1 cellular context compared by ENCODE assay signal in the genomic region with DNA sequence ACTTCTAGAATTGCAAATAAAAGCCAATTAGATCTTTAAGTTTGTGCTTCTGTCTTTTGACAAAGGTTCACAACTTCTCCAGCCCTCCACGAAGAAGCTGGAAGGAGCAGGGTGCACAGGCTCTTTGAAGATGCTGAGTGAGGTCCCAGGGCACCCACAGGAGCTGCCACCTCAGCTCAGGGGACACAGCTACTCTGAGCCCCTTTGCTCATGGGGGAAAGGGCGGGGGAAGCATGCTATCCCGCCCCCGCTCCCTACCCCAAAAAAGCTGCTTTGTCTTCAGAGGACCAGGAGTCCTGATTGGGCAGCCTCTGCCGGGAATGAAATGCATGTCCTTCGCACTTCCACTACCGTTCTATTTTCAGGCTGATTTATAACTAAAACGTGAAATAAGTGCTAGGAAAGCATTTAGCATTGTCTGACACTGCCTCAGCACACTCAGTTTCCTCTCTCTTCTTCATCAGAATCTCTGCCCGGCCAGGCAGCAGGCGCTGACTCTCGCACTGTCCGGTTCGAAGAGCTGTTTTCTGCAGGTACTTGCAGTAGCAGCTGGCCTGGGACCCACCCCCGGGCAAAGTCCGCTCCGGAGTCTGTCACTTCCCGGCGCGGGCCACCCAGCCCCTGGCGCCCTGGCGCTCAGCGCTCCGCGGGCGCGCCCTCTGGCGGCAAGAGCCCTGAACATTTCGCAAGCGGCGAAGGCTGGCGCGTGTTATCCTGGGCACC.
TF ChIP-seq lines count a peak whose summit lies in the region.

No MANE protein-coding gene starts in this region.

TF ChIP-seq in HEK293, 187 proteins besides CTCF, POLR2A, EP300 and RAD21 (continued from another document and continues in another):
- TF ChIP-seq ZBTB8A (tag by site-specific recombination; IDR thresholded peaks at IDR 0.05) (peak; percentile 45; the same call in 1 of the 2 replicates), ZNF660 (tag by site-specific recombination; IDR thresholded peaks at IDR 0.05) (peak; percentile 91), ZNF510 (tag by site-specific recombination; IDR thresholded peaks at IDR 0.05; ENCODE audit: insufficient replicate concordance) (no peak), ZNF350 (tag by site-specific recombination; IDR thresholded peaks at IDR 0.05) (no peak), ZNF76 (tag by site-specific recombination; IDR thresholded peaks at IDR 0.05; ENCODE audit: borderline replicate concordance, low read depth) (no peak), OSR2 (tag by site-specific recombination; IDR thresholded peaks at IDR 0.05) (no peak), ZNF16 (tag by site-specific recombination; IDR thresholded peaks at IDR 0.05; ENCODE audit: low read depth) (no peak), ZNF239 (tag by site-specific recombination; IDR thresholded peaks at IDR 0.05) (no peak), ZNF248 (tag by site-specific recombination; IDR thresholded peaks at IDR 0.05) (no peak), ZEB2 (tag by site-specific recombination; IDR thresholded peaks at IDR 0.05) (peak; percentile 78), ZNF585B (tag by site-specific recombination; IDR thresholded peaks at IDR 0.05) (no peak), ZNF626 (tag by site-specific recombination; IDR thresholded peaks at IDR 0.05) (no peak), ZFP41 (tag by site-specific recombination; IDR thresholded peaks at IDR 0.05; ENCODE audit: borderline replicate concordance) (no peak), ZNF146 (tag by site-specific recombination; IDR thresholded peaks at IDR 0.05) (no peak), ZNF266 (tag by site-specific recombination; IDR thresholded peaks at IDR 0.05; ENCODE audit: low read depth) (no peak), ZSCAN30 (tag by site-specific recombination; IDR thresholded peaks at IDR 0.05) (peak; percentile 88; the same call in 1 of the 2 replicates), ZNF555 (tag by site-specific recombination; conservative IDR thresholded peaks at IDR 0.05) (no peak), ZNF155 (tag by site-specific recombination; IDR thresholded peaks at IDR 0.05) (no peak), EGR2 (tag by site-specific recombination; IDR thresholded peaks at IDR 0.05; ENCODE audit: low read depth) (no peak), KLF1 (tag by site-specific recombination; IDR thresholded peaks at IDR 0.05) (peak; percentile 20; the same call in 1 of the 2 replicates), REPIN1 (tag by site-specific recombination; IDR thresholded peaks at IDR 0.05; ENCODE audit: low read depth) (no peak), ZNF24 (tag by site-specific recombination; IDR thresholded peaks at IDR 0.05) (no peak), GLIS2 (tag by site-specific recombination; IDR thresholded peaks at IDR 0.05) (no peak), ZNF433 (tag by site-specific recombination; IDR thresholded peaks at IDR 0.05; ENCODE audit: low read depth) (no peak), ZNF785 (tag by site-specific recombination; IDR thresholded peaks at IDR 0.05) (no peak), YY2 (tag by site-specific recombination; IDR thresholded peaks at IDR 0.05) (no peak), ZNF837 (tag by site-specific recombination; IDR thresholded peaks at IDR 0.05) (no peak), ZNF600 (tag by site-specific recombination; IDR thresholded peaks at IDR 0.05) (peak; percentile 86), ZNF747 (tag by site-specific recombination; IDR thresholded peaks at IDR 0.05) (no peak), ZNF629 (tag by site-specific recombination; IDR thresholded peaks at IDR 0.05) (peak; percentile 49; the same call in 1 of the 2 replicates), RBAK (tag by site-specific recombination; IDR thresholded peaks at IDR 0.05) (no peak), ZSCAN16 (tag by site-specific recombination; IDR thresholded peaks at IDR 0.05) (no peak), GLIS1 (tag by site-specific recombination; IDR thresholded peaks at IDR 0.05) (peak; percentile 43; the same call in 1 of the 2 replicates)
- TF ChIP-seq, protein P1, sequence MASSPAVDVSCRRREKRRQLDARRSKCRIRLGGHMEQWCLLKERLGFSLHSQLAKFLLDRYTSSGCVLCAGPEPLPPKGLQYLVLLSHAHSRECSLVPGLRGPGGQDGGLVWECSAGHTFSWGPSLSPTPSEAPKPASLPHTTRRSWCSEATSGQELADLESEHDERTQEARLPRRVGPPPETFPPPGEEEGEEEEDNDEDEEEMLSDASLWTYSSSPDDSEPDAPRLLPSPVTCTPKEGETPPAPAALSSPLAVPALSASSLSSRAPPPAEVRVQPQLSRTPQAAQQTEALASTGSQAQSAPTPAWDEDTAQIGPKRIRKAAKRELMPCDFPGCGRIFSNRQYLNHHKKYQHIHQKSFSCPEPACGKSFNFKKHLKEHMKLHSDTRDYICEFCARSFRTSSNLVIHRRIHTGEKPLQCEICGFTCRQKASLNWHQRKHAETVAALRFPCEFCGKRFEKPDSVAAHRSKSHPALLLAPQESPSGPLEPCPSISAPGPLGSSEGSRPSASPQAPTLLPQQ (tag by site-specific recombination; IDR thresholded peaks at IDR 0.05): peak; percentile 97
- TF ChIP-seq, protein P2, sequence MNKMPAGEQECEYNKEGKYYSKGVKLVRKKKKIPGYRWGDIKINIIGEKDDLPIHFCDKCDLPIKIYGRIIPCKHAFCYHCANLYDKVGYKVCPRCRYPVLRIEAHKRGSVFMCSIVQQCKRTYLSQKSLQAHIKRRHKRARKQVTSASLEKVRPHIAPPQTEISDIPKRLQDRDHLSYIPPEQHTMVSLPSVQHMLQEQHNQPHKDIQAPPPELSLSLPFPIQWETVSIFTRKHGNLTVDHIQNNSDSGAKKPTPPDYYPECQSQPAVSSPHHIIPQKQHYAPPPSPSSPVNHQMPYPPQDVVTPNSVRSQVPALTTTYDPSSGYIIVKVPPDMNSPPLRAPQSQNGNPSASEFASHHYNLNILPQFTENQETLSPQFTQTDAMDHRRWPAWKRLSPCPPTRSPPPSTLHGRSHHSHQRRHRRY (tag by site-specific recombination; IDR thresholded peaks at IDR 0.05): no peak
- TF ChIP-seq, protein P3, sequence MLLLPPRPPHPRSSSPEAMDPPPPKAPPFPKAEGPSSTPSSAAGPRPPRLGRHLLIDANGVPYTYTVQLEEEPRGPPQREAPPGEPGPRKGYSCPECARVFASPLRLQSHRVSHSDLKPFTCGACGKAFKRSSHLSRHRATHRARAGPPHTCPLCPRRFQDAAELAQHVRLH (tag by site-specific recombination; IDR thresholded peaks at IDR 0.05): no peak
- TF ChIP-seq, protein P4, sequence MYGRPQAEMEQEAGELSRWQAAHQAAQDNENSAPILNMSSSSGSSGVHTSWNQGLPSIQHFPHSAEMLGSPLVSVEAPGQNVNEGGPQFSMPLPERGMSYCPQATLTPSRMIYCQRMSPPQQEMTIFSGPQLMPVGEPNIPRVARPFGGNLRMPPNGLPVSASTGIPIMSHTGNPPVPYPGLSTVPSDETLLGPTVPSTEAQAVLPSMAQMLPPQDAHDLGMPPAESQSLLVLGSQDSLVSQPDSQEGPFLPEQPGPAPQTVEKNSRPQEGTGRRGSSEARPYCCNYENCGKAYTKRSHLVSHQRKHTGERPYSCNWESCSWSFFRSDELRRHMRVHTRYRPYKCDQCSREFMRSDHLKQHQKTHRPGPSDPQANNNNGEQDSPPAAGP (tag by site-specific recombination; IDR thresholded peaks at IDR 0.05): peak; percentile 80; the same call in 1 of the 2 replicates
- TF ChIP-seq, protein P5, sequence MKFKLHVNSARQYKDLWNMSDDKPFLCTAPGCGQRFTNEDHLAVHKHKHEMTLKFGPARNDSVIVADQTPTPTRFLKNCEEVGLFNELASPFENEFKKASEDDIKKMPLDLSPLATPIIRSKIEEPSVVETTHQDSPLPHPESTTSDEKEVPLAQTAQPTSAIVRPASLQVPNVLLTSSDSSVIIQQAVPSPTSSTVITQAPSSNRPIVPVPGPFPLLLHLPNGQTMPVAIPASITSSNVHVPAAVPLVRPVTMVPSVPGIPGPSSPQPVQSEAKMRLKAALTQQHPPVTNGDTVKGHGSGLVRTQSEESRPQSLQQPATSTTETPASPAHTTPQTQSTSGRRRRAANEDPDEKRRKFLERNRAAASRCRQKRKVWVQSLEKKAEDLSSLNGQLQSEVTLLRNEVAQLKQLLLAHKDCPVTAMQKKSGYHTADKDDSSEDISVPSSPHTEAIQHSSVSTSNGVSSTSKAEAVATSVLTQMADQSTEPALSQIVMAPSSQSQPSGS (tag by site-specific recombination; IDR thresholded peaks at IDR 0.05; ENCODE audit: low read depth): no peak
- TF ChIP-seq, protein P6, sequence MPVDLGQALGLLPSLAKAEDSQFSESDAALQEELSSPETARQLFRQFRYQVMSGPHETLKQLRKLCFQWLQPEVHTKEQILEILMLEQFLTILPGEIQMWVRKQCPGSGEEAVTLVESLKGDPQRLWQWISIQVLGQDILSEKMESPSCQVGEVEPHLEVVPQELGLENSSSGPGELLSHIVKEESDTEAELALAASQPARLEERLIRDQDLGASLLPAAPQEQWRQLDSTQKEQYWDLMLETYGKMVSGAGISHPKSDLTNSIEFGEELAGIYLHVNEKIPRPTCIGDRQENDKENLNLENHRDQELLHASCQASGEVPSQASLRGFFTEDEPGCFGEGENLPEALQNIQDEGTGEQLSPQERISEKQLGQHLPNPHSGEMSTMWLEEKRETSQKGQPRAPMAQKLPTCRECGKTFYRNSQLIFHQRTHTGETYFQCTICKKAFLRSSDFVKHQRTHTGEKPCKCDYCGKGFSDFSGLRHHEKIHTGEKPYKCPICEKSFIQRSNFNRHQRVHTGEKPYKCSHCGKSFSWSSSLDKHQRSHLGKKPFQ (tag by site-specific recombination; IDR thresholded peaks at IDR 0.05): no peak
- TF ChIP-seq, protein P7, sequence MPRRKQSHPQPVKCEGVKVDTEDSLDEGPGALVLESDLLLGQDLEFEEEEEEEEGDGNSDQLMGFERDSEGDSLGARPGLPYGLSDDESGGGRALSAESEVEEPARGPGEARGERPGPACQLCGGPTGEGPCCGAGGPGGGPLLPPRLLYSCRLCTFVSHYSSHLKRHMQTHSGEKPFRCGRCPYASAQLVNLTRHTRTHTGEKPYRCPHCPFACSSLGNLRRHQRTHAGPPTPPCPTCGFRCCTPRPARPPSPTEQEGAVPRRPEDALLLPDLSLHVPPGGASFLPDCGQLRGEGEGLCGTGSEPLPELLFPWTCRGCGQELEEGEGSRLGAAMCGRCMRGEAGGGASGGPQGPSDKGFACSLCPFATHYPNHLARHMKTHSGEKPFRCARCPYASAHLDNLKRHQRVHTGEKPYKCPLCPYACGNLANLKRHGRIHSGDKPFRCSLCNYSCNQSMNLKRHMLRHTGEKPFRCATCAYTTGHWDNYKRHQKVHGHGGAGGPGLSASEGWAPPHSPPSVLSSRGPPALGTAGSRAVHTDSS (tag by site-specific recombination; IDR thresholded peaks at IDR 0.05): no peak
- TF ChIP-seq, protein P8, sequence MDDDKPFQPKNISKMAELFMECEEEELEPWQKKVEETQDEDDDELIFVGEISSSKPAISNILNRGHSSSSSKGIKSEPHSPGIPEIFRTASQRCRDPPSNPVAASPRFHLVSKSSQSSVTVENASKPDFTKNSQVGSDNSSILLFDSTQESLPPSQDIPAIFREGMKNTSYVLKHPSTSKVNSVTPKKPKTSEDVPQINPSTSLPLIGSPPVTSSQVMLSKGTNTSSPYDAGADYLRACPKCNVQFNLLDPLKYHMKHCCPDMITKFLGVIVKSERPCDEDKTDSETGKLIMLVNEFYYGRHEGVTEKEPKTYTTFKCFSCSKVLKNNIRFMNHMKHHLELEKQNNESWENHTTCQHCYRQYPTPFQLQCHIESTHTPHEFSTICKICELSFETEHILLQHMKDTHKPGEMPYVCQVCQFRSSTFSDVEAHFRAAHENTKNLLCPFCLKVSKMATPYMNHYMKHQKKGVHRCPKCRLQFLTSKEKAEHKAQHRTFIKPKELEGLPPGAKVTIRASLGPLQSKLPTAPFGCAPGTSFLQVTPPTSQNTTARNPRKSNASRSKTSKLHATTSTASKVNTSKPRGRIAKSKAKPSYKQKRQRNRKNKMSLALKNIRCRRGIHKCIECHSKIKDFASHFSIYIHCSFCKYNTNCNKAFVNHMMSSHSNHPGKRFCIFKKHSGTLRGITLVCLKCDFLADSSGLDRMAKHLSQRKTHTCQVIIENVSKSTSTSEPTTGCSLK (tag by site-specific recombination; IDR thresholded peaks at IDR 0.05): no peak
- TF ChIP-seq, protein P9, sequence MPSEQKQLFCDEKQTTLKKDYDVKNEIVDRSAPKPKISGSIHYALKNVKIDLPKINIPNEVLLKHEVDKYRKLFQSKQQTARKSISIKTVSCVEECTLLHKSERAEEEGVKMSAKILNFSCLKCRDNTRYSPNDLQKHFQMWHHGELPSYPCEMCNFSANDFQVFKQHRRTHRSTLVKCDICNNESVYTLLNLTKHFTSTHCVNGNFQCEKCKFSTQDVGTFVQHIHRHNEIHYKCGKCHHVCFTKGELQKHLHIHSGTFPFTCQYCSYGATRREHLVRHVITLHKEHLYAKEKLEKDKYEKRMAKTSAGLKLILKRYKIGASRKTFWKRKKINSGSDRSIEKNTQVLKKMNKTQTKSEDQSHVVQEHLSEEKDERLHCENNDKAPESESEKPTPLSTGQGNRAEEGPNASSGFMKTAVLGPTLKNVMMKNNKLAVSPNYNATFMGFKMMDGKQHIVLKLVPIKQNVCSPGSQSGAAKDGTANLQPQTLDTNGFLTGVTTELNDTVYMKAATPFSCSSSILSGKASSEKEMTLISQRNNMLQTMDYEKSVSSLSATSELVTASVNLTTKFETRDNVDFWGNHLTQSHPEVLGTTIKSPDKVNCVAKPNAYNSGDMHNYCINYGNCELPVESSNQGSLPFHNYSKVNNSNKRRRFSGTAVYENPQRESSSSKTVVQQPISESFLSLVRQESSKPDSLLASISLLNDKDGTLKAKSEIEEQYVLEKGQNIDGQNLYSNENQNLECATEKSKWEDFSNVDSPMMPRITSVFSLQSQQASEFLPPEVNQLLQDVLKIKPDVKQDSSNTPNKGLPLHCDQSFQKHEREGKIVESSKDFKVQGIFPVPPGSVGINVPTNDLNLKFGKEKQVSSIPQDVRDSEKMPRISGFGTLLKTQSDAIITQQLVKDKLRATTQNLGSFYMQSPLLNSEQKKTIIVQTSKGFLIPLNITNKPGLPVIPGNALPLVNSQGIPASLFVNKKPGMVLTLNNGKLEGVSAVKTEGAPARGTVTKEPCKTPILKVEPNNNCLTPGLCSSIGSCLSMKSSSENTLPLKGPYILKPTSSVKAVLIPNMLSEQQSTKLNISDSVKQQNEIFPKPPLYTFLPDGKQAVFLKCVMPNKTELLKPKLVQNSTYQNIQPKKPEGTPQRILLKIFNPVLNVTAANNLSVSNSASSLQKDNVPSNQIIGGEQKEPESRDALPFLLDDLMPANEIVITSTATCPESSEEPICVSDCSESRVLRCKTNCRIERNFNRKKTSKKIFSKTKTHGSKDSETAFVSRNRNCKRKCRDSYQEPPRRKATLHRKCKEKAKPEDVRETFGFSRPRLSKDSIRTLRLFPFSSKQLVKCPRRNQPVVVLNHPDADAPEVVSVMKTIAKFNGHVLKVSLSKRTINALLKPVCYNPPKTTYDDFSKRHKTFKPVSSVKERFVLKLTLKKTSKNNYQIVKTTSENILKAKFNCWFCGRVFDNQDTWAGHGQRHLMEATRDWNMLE (tag by site-specific recombination; conservative IDR thresholded peaks at IDR 0.05; ENCODE audit: low read depth): no peak
